In the genomic region with DNA sequence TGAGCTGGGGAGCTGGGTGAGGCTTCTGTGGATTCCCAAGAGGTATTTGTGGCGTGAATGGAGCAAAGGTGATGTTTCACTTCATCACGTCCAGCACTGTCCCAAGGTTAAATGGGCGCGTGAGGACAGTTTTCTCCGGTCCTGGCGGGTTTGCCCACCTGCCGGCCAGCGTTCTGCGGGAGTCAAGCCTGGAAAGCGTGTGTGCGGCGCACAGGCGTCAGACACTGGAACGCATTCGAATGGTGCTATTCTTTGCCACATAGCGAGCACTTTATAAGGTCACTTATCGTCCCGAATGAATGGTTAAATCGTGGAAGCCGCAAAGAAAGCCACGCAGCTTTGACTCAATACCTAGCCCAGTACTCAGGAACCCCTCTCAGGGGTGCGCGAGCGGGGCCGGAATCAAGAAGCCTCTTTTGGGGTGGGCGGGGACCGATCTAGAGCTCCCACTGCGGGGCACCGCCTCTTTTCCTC, we compare ENCODE assay signal across 8 cellular contexts. TPM values are rescaled to one million over a fixed set of nuclear protein-coding genes. Genes with fewer than 3 reads are reported as not detected.
A peak's percentile ranks its signal among the peaks of the same experiment; 100 is the strongest.
DNase-seq lines count a peak whose midpoint lies in the region; TF ChIP-seq lines count a peak whose summit lies in the region.

No MANE protein-coding gene starts in this region.

- H3K27ac Mint-ChIP-seq in activated CD4-positive, alpha-beta memory T cell treated with anti-CD3 and anti-CD28 coated beads, Interleukin-2, amount 10 ng/mL, durations not matched to agents 7 days and 5 days = peak overlapping the region; percentile 76
- H3K27ac Mint-ChIP-seq in immature natural killer cell = peak overlapping the region; percentile 60 to 85 (median 67)

- H3K4me1 ChIP-seq in testis = peaks cover 3% of the 10 kb centered on the region

- peaks cover 52% of the 10 kb centered on the region for H3K4me1 Mint-ChIP-seq in activated CD4-positive, alpha-beta memory T cell treated with anti-CD3 and anti-CD28 coated beads, Interleukin-2, amount 10 ng/mL, durations not matched to agents 7 days and 5 days
- H3K4me1 Mint-ChIP-seq in immature natural killer cell = peaks cover 27 to 34% of the 10 kb centered on the region in 2 donors

- TF ChIP-seq CTCF in testis (IDR thresholded peaks at IDR 0.05) = peak in 1 of 3 experiments; percentile 73

- peak overlapping the region; percentile 81 to 86 for H3K4me3 ChIP-seq in testis

- H3K36me3 Mint-ChIP-seq in activated CD4-positive, alpha-beta memory T cell treated with anti-CD3 and anti-CD28 coated beads, Interleukin-2, amount 10 ng/mL, durations not matched to agents 7 days and 5 days (ENCODE audit: low read depth) = peaks cover 28% of the 10 kb centered on the region
- peaks cover 0 to 10% (median 0%) of the 10 kb centered on the region in 3 donors for H3K36me3 Mint-ChIP-seq in immature natural killer cell

- DNase-seq in NCI-H748 (lab: John Stamatoyannopoulos, UW; ENCODE audit: unreplicated experiment) = peak; percentile 78
- DNase-seq in NCI-H748 treated with DMSO at 0.1 percent for 48 hours (lab: John Stamatoyannopoulos, UW) = no peak
- DNase-seq in activated CD4-positive, alpha-beta memory T cell treated with anti-CD3 and anti-CD28 coated beads, Interleukin-2, amount 10 ng/mL, durations not matched to agents 7 days and 5 days = no peak
- no peak for DNase-seq in immature natural killer cell
- DNase-seq in testis = no peak
- DNase-seq in NCI-H1092 (lab: John Stamatoyannopoulos, UW) = no peak
- no peak for DNase-seq in SKM-1 treated with dmso at 0.1 percent for 144 hours (lab: John Stamatoyannopoulos, UW; ENCODE audit: unreplicated experiment)
- no peak for DNase-seq in mesenteric fat pad (ENCODE audit: low spot score)

- peak overlapping the region in 1 of 2 donors; percentile 51 for H3K27ac ChIP-seq in testis

- 12 to 15% methylated on average over 13 to 29 of the region's 29 CpGs for WGBS in testis, 2 donors

- H3K9me3 ChIP-seq in testis = no peaks in the 10 kb centered on the region

- no peaks in the 10 kb centered on the region for H3K27me3 ChIP-seq in testis

- H3K36me3 ChIP-seq in testis (ENCODE audit: low read depth, missing control alignments) = no peaks in the 10 kb centered on the region

- peak overlapping the region; percentile 83 for H3K4me3 Mint-ChIP-seq in activated CD4-positive, alpha-beta memory T cell treated with anti-CD3 and anti-CD28 coated beads, Interleukin-2, amount 10 ng/mL, durations not matched to agents 7 days and 5 days
- H3K4me3 Mint-ChIP-seq in immature natural killer cell = peak overlapping the region; percentile 81 to 94 (median 91)

- H3K27me3 Mint-ChIP-seq in activated CD4-positive, alpha-beta memory T cell treated with anti-CD3 and anti-CD28 coated beads, Interleukin-2, amount 10 ng/mL, durations not matched to agents 7 days and 5 days = peaks cover 8% of the 10 kb centered on the region
- peaks cover 0 to 7% (median 3%) of the 10 kb centered on the region in 3 donors for H3K27me3 Mint-ChIP-seq in immature natural killer cell (ENCODE audit: low read depth in 3 of 3)

- CTCF ChIA-PET in activated CD4-positive, alpha-beta memory T cell treated with anti-CD3 and anti-CD28 coated beads, Interleukin-2, amount 10 ng/mL, durations not matched to agents 7 days and 5 days (lab: Charles Lee) = interaction anchor here (0.7 to 9.2 kb wide), 44 partner anchors 9 to 542 kb away, joined by 3 to 102 read pairs (median 4); partner anchors contain the start of genes MYO1D and UTP6

- intact Hi-C loops in testis (cut with DNase I; ENCODE audit: low total_unique reads) = no loop called here

- no peaks in the 10 kb centered on the region for H3K9me3 Mint-ChIP-seq in activated CD4-positive, alpha-beta memory T cell treated with anti-CD3 and anti-CD28 coated beads, Interleukin-2, amount 10 ng/mL, durations not matched to agents 7 days and 5 days
- no peaks in the 10 kb centered on the region for H3K9me3 Mint-ChIP-seq in immature natural killer cell

- TF ChIP-seq POLR2A in testis (IDR thresholded peaks at IDR 0.05) = no peak

- POLR2A ChIA-PET in activated CD4-positive, alpha-beta memory T cell treated with anti-CD3 and anti-CD28 coated beads, Interleukin-2, amount 10 ng/mL, durations not matched to agents 7 days and 5 days (lab: Charles Lee) = interaction anchor here (0.6 to 3.1 kb wide), 16 partner anchors 10 to 542 kb away, joined by 3 to 16 read pairs (median 4); partner anchors contain the start of genes C17orf75, CDK5R1, MYO1D and UTP6

RNA-seq across cellular contexts. Expression of gene PSMD11, which starts 0.4 kb away (rescaled TPM):
- total RNA-seq in activated CD4-positive, alpha-beta memory T cell treated with anti-CD3 and anti-CD28 coated beads, Interleukin-2, amount 10 ng/mL, durations not matched to agents 7 days and 5 days = 100 to 1,000 TPM; 105 to 110 TPM
- polyA plus RNA-seq in immature natural killer cell (100 to 1,000 TPM in 1 of 3 donors, 10 to 100 TPM in 2; 82.1 to 136 (median 96.4) TPM), testis (ENCODE audit: insufficient read depth, low read depth, low replicate concordance) (99.0 TPM)
- total RNA-seq in testis (10 to 100 TPM; 53.2 to 59.3 TPM), mesenteric fat pad (104 TPM)

RNA-seq across cellular contexts. Expression of gene CDK5R1, which starts 42.9 kb away (rescaled TPM):
- 1 to 10 TPM; 7.4 to 7.9 TPM for total RNA-seq in activated CD4-positive, alpha-beta memory T cell treated with anti-CD3 and anti-CD28 coated beads, Interleukin-2, amount 10 ng/mL, durations not matched to agents 7 days and 5 days
- 1 to 10 TPM in 2 of 3 donors, under 1 TPM in 1; 0.37 to 5.8 (median 2.3) TPM for polyA plus RNA-seq in immature natural killer cell
- total RNA-seq in testis = 10 to 100 TPM; 13.2 to 17.0 TPM
- 16.2 TPM for polyA plus RNA-seq in testis (ENCODE audit: insufficient read depth, low read depth, low replicate concordance)
- 1.8 TPM for total RNA-seq in mesenteric fat pad
